Comparison of ENCODE assay signal across 8 cellular contexts in the genomic region with DNA sequence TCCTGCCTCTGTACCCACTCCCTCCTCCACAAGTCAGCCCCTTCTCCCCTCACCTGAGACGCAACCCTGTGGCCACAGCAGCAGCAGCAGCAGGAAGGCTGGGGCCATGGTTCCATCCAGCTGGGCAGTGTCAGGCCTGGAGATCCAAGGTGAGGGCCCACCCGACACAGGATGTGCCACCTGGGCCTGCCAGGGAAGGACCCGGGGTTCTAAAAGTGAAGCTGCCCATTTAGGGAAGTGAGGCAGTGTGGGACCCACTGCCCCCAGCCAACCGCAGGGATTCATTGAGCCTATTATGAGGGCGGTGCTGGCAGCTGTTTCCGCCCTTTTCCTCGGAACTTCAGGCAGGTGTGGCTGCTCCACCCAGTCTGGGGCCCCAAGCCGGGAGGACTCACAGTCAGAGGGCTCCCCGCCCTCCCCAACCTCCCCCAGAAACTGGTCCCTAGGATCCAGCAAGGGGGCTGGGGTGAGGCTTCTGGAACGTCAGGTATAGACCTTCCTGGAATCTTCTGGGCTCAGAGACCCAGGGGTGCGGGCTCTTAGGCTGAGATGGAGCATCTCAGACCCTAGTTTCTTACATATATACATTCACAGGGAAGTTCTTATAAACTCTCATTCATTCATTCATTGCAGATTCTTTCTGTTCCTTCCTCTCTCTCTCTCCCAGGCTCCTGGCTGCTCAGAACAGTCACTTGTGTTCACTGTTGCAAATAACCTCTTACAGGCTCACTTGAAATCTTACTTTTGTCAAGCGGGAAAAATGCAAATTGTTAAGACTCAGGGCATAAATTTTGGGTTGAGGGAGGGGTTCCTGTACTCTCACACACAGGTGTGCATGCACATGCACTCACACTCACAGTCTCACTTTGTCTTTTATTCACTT. TPM values are rescaled to one million over a fixed set of nuclear protein-coding genes. Genes with fewer than 3 reads are reported as not detected.
DNase-seq lines count a peak whose midpoint lies in the region; TF ChIP-seq lines count a peak whose summit lies in the region.

A gene with protein sequence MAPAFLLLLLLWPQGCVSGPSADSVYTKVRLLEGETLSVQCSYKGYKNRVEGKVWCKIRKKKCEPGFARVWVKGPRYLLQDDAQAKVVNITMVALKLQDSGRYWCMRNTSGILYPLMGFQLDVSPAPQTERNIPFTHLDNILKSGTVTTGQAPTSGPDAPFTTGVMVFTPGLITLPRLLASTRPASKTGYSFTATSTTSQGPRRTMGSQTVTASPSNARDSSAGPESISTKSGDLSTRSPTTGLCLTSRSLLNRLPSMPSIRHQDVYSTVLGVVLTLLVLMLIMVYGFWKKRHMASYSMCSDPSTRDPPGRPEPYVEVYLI (minus strand): TSS at position 249 of the 883 bp plus-strand sequence. CDS start 141 bp downstream, at position 108.

- in situ Hi-C loops in transverse colon (cut with MboI; ENCODE audit: low pct_ligation_motif_present in 1 of 4, low pct_unique_long_range_greater_than_20kb in 1 of 4, low sequenced_read_pairs in 3 of 4), result no loop called here

- WGBS in esophagus squamous epithelium, 2 donors, result 41 to 47% methylated on average over 6 to 8 of the region's 12 CpGs
- 48 to 63% methylated on average over 3 to 12 of the region's 12 CpGs for WGBS in transverse colon (ENCODE audit: low coverage in 1 of 2), 2 donors

- intact Hi-C loops in T-helper 1 cell treated with Interleukin-12 subunit alpha and Interleukin-12 subunit beta and Interleukin-4 antibody, amounts not matched to agents 30 ng/mL and 1 ng/mL, for 36 hours (cut with micrococcal nuclease), result loop anchor here (1.0 to 5.0 kb wide), 7 partner anchors 18 to 829 kb away; a partner anchor contains a TSS
- intact Hi-C loops in esophagus squamous epithelium (cut with DNase I), result no loop called here
- intact Hi-C loops in transverse colon (cut with DNase I; ENCODE audit: low total_unique reads), result no loop called here

- no peak for TF ChIP-seq EP300 in transverse colon (IDR thresholded peaks at IDR 0.05; ENCODE audit: low read depth)

- H3K9me3 ChIP-seq in esophagus squamous epithelium (no peaks in the 10 kb centered on the region), transverse colon (no peaks in the 10 kb centered on the region)

- H3K36me3 ChIP-seq in esophagus squamous epithelium, result no peaks in the 10 kb centered on the region
- no peaks in the 10 kb centered on the region for H3K36me3 ChIP-seq in transverse colon

- peak; percentile 6 for DNase-seq in activated T-cell treated with anti-CD3 and anti-CD28 coated beads for 1 hour (ENCODE audit: low read depth)
- no peak for DNase-seq in activated T-cell treated with anti-CD3 and anti-CD28 coated beads for 4 hours
- DNase-seq in esophagus squamous epithelium (lab: John Stamatoyannopoulos, UW), result no peak
- DNase-seq in transverse colon, result peak; percentile 24
- no peak for DNase-seq in NCI-H2107 treated with DMSO at 0.1 percent for 48 hours (lab: John Stamatoyannopoulos, UW; ENCODE audit: unreplicated experiment)
- DNase-seq in NCI-H128 (lab: John Stamatoyannopoulos, UW; ENCODE audit: unreplicated experiment), result no peak
- DNase-seq in COLO829 (ENCODE audit: low spot score), result no peak

- TF ChIP-seq POLR2A in esophagus squamous epithelium (IDR thresholded peaks at IDR 0.05) (no peak), transverse colon (IDR thresholded peaks at IDR 0.05) (no peak)

- H3K4me1 ChIP-seq in esophagus squamous epithelium, result peaks cover 0 to 16% (median 3%) of the 10 kb centered on the region in 3 donors
- H3K4me1 ChIP-seq in transverse colon, result peaks cover 0 to 7% (median 0%) of the 10 kb centered on the region in 4 donors

- TF ChIP-seq CTCF in esophagus squamous epithelium (IDR thresholded peaks at IDR 0.05) (no peak), transverse colon (IDR thresholded peaks at IDR 0.05) (no peak)

- H3K27me3 ChIP-seq in esophagus squamous epithelium (peaks cover 0 to 5% (median 0%) of the 10 kb centered on the region in 4 donors), transverse colon (no peaks in the 10 kb centered on the region)

- H3K27ac ChIP-seq in esophagus squamous epithelium (peak within 1 kb of the TSS in 3 of 4 donors; percentile 38 to 67 (median 62)), transverse colon (peak within 1 kb of the TSS; percentile 20 to 61 (median 44))

- H3K4me3 ChIP-seq in esophagus squamous epithelium (no peak within 1 kb of the TSS), transverse colon (no peak within 1 kb of the TSS)

RNA-seq across cellular contexts. Expression of the gene that starts here (rescaled TPM):
- total RNA-seq in T-helper 1 cell treated with Interleukin-12 subunit alpha and Interleukin-12 subunit beta and Interleukin-4 antibody, amounts not matched to agents 30 ng/mL and 1 ng/mL, for 36 hours, result 21.5 and 23.3 TPM in 2 replicates
- total RNA-seq in esophagus squamous epithelium (under 1 TPM in 1 of 4 donors, not detected in 3; 0.26 TPM), transverse colon (under 1 TPM in 2 of 4 donors, not detected in 2; 0.14 to 0.64 TPM)

Comparison
In these comparisons a context has a peak if more than half of its experiments do, and no peak if none do; other contexts are left out.
1. RNA of the gene that starts here (total RNA-seq): 21.5 to 23.3 TPM in T-helper 1 cell treated with Interleukin-12 subunit alpha and Interleukin-12 subunit beta and Interleukin-4 antibody, amounts not matched to agents 30 ng/mL and 1 ng/mL, for 36 hours; 0.14 to 0.64 TPM in transverse colon and 0.26 TPM in esophagus squamous epithelium; every median in the first group is over 10 times any median in the second.
2. Peak in DNase-seq and H3K27ac ChIP-seq in transverse colon; RNA of the gene not detected or under 1 TPM.